ENCODE assay signal across 1 cellular context in genomic region chr16:89973654-89974335, GRCh38.
TF ChIP-seq lines count a peak whose summit lies in the region.

No MANE protein-coding gene starts in this region.

TF ChIP-seq in HEK293, 187 proteins besides CTCF, POLR2A, EP300 and RAD21 (continued from another document):
- TF ChIP-seq HIC1 (tag by site-specific recombination; IDR thresholded peaks at IDR 0.05) (no peak), PRDM6 (tag by site-specific recombination; IDR thresholded peaks at IDR 0.05) (no peak), ZNF639 (tag by site-specific recombination; IDR thresholded peaks at IDR 0.05) (no peak), HOXD13 (CRISPR knock-in tag; IDR thresholded peaks at IDR 0.05; ENCODE audit: borderline replicate concordance) (no peak), ZNF433 (tag by site-specific recombination; IDR thresholded peaks at IDR 0.05; ENCODE audit: low read depth) (no peak)
